8 cellular contexts compared by ENCODE assay signal in the genomic region with DNA sequence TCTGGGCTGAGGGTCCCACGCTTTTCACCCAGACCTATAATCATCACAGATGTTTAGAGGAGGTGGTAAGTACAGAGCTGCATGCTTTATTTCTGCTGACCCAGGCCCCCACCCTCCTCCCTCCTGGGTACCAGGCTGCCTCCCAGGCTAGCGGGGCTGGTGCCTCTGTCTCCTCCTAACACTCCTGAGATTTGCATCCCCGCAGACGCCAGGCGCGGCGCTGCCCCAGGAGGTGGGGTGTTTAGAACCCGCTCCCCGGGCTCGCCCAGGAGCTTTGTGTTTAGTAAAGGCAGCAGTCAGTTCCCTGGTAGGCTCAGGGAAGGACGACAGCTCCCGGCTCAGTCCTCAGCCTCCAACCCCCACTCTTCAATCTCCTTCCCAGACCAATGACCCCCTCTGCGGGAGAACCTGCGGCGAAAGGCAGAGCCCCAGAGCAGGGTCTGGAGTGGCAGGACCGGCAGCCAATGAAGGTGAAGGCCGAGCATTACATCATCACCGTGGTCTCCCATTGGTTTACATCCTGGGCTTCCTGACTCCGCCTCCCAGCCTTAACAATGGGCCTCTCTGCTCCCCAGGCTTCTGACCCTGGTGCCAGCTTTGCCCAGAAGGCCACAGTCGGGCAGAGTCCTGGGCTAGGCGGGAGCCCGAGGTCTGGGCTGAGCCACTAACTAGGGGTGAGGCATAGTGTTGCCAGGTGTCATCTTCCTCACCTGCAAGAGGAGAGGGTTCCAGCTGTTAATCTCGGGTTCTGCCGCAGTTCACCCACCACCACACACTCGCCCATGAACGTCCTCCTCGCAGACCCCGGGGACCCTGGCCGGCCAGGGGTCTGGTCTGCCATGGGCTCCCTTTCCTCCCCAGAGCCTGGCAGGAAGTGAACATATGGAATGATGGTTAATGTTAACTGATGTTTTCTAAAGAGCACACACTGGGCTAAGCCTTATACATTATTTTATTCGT. TPM values are rescaled to one million over a fixed set of nuclear protein-coding genes. Genes with fewer than 3 reads are reported as not detected.
DNase-seq lines count a peak whose midpoint lies in the region; ATAC-seq, FAIRE-seq and TF ChIP-seq lines count a peak whose summit lies in the region.

No MANE protein-coding gene starts in this region.

- no peaks in the 10 kb centered on the region for H3K36me3 ChIP-seq in gastroesophageal sphincter
- no peaks in the 10 kb centered on the region for H3K36me3 ChIP-seq in neural progenitor cell

- no peaks in the 10 kb centered on the region for H3K36me3 Mint-ChIP-seq in neural progenitor cell

- H3K27ac ChIP-seq in gastroesophageal sphincter, result peak overlapping the region in 3 of 4 donors; percentile 36 to 70 (median 44)
- H3K27ac ChIP-seq in neural progenitor cell, result no peak overlapping the region

- peak; percentile 86 for ATAC-seq in gastroesophageal sphincter
- ATAC-seq in HG03520 (IDR thresholded peaks at IDR 0.05; ENCODE audit: unreplicated experiment), result no peak

- peak; percentile 30 for DNase-seq in activated CD4-positive, alpha-beta T cell treated with anti-CD3 and anti-CD28 coated beads for 48 hours
- DNase-seq in activated CD4-positive, alpha-beta T cell treated with anti-CD3 and anti-CD28 coated beads, Interleukin-2, amount 50 U/mL, for 48 hours, result no peak
- DNase-seq in SK-N-DZ (ENCODE audit: low spot score) (peak; percentile 96), neural progenitor cell (ENCODE audit: low spot score) (peak; percentile 96), HTR-8/SVneo (ENCODE audit: insufficient read length, low spot score) (no peak), NCI-H345 treated with DMSO at 0.1 percent for 48 hours (lab: John Stamatoyannopoulos, UW; ENCODE audit: unreplicated experiment) (no peak)

- no peak for TF ChIP-seq POLR2A in gastroesophageal sphincter (IDR thresholded peaks at IDR 0.05)

- no peaks in the 10 kb centered on the region for H4K20me1 ChIP-seq in neural progenitor cell (ENCODE audit: low read depth)

- TF ChIP-seq CTCF in gastroesophageal sphincter (IDR thresholded peaks at IDR 0.05) (no peak), neural progenitor cell (IDR thresholded peaks at IDR 0.05) (no peak)

- peak overlapping the region; percentile 70 for H3K4me3 Mint-ChIP-seq in neural progenitor cell

- peaks cover 0 to 31% (median 0%) of the 10 kb centered on the region in 3 donors for H3K4me1 ChIP-seq in gastroesophageal sphincter
- H3K4me1 ChIP-seq in neural progenitor cell, result peaks cover 11% of the 10 kb centered on the region

- H2AFZ ChIP-seq in neural progenitor cell (replicated peaks), result peak overlapping the region; percentile 73

- H3K9me3 Mint-ChIP-seq in neural progenitor cell, result no peaks in the 10 kb centered on the region

- peaks cover 11% of the 10 kb centered on the region for H3F3A ChIP-seq in neural progenitor cell (ENCODE audit: low read depth)

- H3K4me2 ChIP-seq in neural progenitor cell, result peak overlapping the region; percentile 72

- H3K4me3 ChIP-seq in gastroesophageal sphincter, result peak overlapping the region in 1 of 2 donors; percentile 24
- peak overlapping the region; percentile 38 for H3K4me3 ChIP-seq in neural progenitor cell

- peaks cover 54% of the 10 kb centered on the region for H3K4me1 Mint-ChIP-seq in neural progenitor cell

- H3K9me3 ChIP-seq in gastroesophageal sphincter (no peaks in the 10 kb centered on the region), neural progenitor cell (ENCODE audit: low read depth) (no peaks in the 10 kb centered on the region)

- H3K79me2 ChIP-seq in neural progenitor cell (ENCODE audit: low read depth), result no peaks in the 10 kb centered on the region

- 58% methylated on average over 2 of the region's 30 CpGs; no CpG with 5 or more reads in 1 of the 2 donors for WGBS in gastroesophageal sphincter (ENCODE audit: low coverage in 1 of 2), 2 donors

- H3K27ac Mint-ChIP-seq in neural progenitor cell, result peak overlapping the region; percentile 90

- H3K9ac ChIP-seq in neural progenitor cell, result no peak overlapping the region

- H3K27me3 ChIP-seq in gastroesophageal sphincter (no peaks in the 10 kb centered on the region), neural progenitor cell (no peaks in the 10 kb centered on the region)

- FAIRE-seq in HTR-8/SVneo (lab: Jason Lieb, UNC), result no peak

- peaks cover 13% of the 10 kb centered on the region for H3K27me3 Mint-ChIP-seq in neural progenitor cell (ENCODE audit: insufficient read depth, low read depth)

- TF ChIP-seq EP300 in gastroesophageal sphincter (IDR thresholded peaks at IDR 0.05), result no peak

RNA-seq across cellular contexts. Expression of a gene that starts 57.5 kb away (rescaled TPM):
- polyA plus RNA-seq in SK-N-DZ (2014; cell fraction: cytosol; rRNA removed), result 186 and 236 TPM in 2 replicates
- 125 and 159 TPM in 2 replicates for polyA plus RNA-seq in SK-N-DZ (2014; cell fraction: nucleus; rRNA removed)
- total RNA-seq in gastroesophageal sphincter (100 to 1,000 TPM; 425 to 902 (median 829) TPM), neural progenitor cell (ENCODE audit: low replicate concordance) (273 and 362 TPM in 2 replicates)

Comparison
In these comparisons a context has a peak if more than half of its experiments do, and no peak if none do; other contexts are left out.
1. DNase-seq: peak in activated CD4-positive, alpha-beta T cell treated with anti-CD3 and anti-CD28 coated beads for 48 hours (single experiment), SK-N-DZ (single experiment) and neural progenitor cell (single experiment); none in activated CD4-positive, alpha-beta T cell treated with anti-CD3 and anti-CD28 coated beads, Interleukin-2, amount 50 U/mL, for 48 hours (0 of 2), HTR-8/SVneo (single experiment) and NCI-H345 treated with DMSO at 0.1 percent for 48 hours (single experiment).